ENCODE assay signal across 7 cellular contexts in the genomic region with DNA sequence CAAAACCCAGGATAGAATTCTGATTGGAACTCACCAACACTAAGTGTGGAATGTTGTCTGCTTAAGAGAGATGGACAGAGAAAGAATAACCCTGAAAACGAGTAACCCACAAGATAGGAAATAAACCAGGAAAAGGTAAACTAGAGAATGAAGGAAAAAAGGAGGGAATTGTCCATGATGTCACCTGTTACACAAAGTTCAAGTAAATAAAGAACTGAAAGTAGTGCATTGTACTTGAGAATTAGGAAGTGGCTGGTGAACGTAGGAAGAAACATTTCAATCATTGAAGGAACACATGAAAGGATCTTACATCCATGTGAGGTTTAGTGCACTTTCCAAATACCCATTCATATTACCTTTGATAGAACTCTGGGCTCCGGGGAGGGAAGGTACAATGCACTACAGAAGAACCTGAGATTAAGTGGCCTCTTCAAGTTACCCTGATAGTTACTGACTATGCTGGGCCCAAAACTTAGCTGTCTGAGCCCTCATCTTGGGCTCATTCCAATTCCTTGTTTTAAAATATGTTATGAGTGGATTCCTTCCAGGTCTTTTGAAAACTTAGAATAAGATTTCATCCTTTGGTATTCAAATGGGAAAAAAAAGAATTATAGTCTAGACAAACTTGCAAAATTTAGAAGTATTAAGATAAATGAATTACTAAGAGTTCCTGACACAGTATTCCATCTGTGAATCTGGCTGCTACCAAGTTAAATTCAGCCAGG. TPM values are rescaled to one million over a fixed set of nuclear protein-coding genes. Genes with fewer than 3 reads are reported as not detected.
DNase-seq lines count a peak whose midpoint lies in the region; ATAC-seq and TF ChIP-seq lines count a peak whose summit lies in the region.

No MANE protein-coding gene starts in this region.

- H4K20me1 ChIP-seq in Karpas-422 (ENCODE audit: insufficient read depth, low read depth, low read length): no peaks in the 10 kb centered on the region

- H2AFZ ChIP-seq in Karpas-422 (ENCODE audit: low read length): peak overlapping the region; percentile 22; the same call in 1 of the 2 replicates

- H3K9me3 Mint-ChIP-seq in activated B cell treated with CpG ODN at 0.5 μM for 24 hours: no peaks in the 10 kb centered on the region

- H3K4me2 ChIP-seq in Karpas-422 (ENCODE audit: low read depth, low read length, poor library complexity, severe bottlenecking): peak overlapping the region; percentile 94

- peaks cover 36% of the 10 kb centered on the region for H3K79me2 ChIP-seq in Karpas-422 (ENCODE audit: low read length)

- H3K4me1 ChIP-seq in Karpas-422 (ENCODE audit: low read length): peaks cover 37% of the 10 kb centered on the region
- H3K4me1 ChIP-seq in gastroesophageal sphincter: peaks cover 0 to 39% (median 8%) of the 10 kb centered on the region in 3 donors
- H3K4me1 ChIP-seq in stomach: peaks cover 15 to 44% (median 29%) of the 10 kb centered on the region in 4 donors

- intact Hi-C loops in activated B cell treated with CpG ODN at 0.5 μM for 24 hours (cut with micrococcal nuclease): loop anchor here (1.0 to 10.0 kb wide), 7 partner anchors 16 to 1731 kb away; a partner anchor contains a TSS
- intact Hi-C loops in stomach (cut with DNase I; ENCODE audit: low total_unique reads): no loop called here

- H3K9me3 ChIP-seq in Karpas-422 (ENCODE audit: low read length) (no peaks in the 10 kb centered on the region), gastroesophageal sphincter (no peaks in the 10 kb centered on the region), stomach (no peaks in the 10 kb centered on the region)

- H3K27me3 ChIP-seq in Karpas-422 (ENCODE audit: low read length) (no peaks in the 10 kb centered on the region), gastroesophageal sphincter (no peaks in the 10 kb centered on the region), stomach (no peaks in the 10 kb centered on the region)

- ATAC-seq in activated B cell treated with CpG ODN at 0.5 μM for 24 hours (ENCODE audit: low read depth) (no peak), gastroesophageal sphincter (no peak)

- peak overlapping the region; percentile 79 for H3K9ac ChIP-seq in Karpas-422 (ENCODE audit: low read length)

- H3K27ac ChIP-seq in Karpas-422 (ENCODE audit: low read length) (no peak overlapping the region), gastroesophageal sphincter (peak overlapping the region; percentile 18 to 93 (median 91)), stomach (peak overlapping the region in 4 of 5 donors; percentile 86 to 95 (median 92))

- H3K4me3 ChIP-seq in Karpas-422 (ENCODE audit: low read length) (peak overlapping the region; percentile 69), gastroesophageal sphincter (no peak overlapping the region), stomach (peak overlapping the region; percentile 83 to 96 (median 92))

- CTCF ChIA-PET in activated B cell treated with CpG ODN at 0.5 μM for 24 hours (lab: Charles Lee): interaction anchor here (1.4 to 2.6 kb wide), 5 partner anchors 18 to 234 kb away, joined by 3 to 21 read pairs (median 10); no protein-coding TSS in a partner anchor

- peaks cover 57% of the 10 kb centered on the region for H3K4me1 Mint-ChIP-seq in activated B cell treated with CpG ODN at 0.5 μM for 24 hours

- H3K4me3 Mint-ChIP-seq in activated B cell treated with CpG ODN at 0.5 μM for 24 hours: peak overlapping the region; percentile 96

- peaks cover 12% of the 10 kb centered on the region; the same call in 1 of the 2 replicates for H3K36me3 ChIP-seq in Karpas-422 (ENCODE audit: insufficient read depth, low read length)
- no peaks in the 10 kb centered on the region for H3K36me3 ChIP-seq in gastroesophageal sphincter
- H3K36me3 ChIP-seq in stomach: no peaks in the 10 kb centered on the region

- TF ChIP-seq EP300 in gastroesophageal sphincter (IDR thresholded peaks at IDR 0.05): no peak
- TF ChIP-seq EP300 in stomach (IDR thresholded peaks at IDR 0.05): no peak

- no peak for TF ChIP-seq POLR2A in gastroesophageal sphincter (IDR thresholded peaks at IDR 0.05)
- TF ChIP-seq POLR2A in stomach (IDR thresholded peaks at IDR 0.05): no peak

- no peak for DNase-seq in Karpas-422
- no peak for DNase-seq in activated B cell treated with CpG ODN at 0.5 μM for 24 hours
- DNase-seq in stomach: no peak
- DNase-seq in NCI-H774 (lab: John Stamatoyannopoulos, UW): no peak
- DNase-seq in NK-92 (lab: John Stamatoyannopoulos, UW; ENCODE audit: unreplicated experiment): no peak
- no peak for DNase-seq in stimulated activated CD4-positive, alpha-beta T cell treated with anti-CD3 and anti-CD28 coated beads, Interleukin-15, amount 100 ng/mL, for 24 hours

- H3K36me3 Mint-ChIP-seq in activated B cell treated with CpG ODN at 0.5 μM for 24 hours (ENCODE audit: low read depth): peaks cover 23% of the 10 kb centered on the region

- POLR2A ChIA-PET in activated B cell treated with CpG ODN at 0.5 μM for 24 hours (lab: Charles Lee): interaction anchor here (0.9 to 3.8 kb wide), 6 partner anchors 13 to 300 kb away, joined by 3 to 79 read pairs (median 27); a partner anchor contains a TSS

- no peak for TF ChIP-seq CTCF in activated B cell treated with CpG ODN at 0.5 μM for 24 hours (IDR thresholded peaks at IDR 0.05)
- no peak for TF ChIP-seq CTCF in gastroesophageal sphincter (IDR thresholded peaks at IDR 0.05)
- TF ChIP-seq CTCF in stomach (IDR thresholded peaks at IDR 0.05): no peak

- H3K27ac Mint-ChIP-seq in activated B cell treated with CpG ODN at 0.5 μM for 24 hours: peak overlapping the region; percentile 97

- H3K9me2 ChIP-seq in Karpas-422 (replicated peaks; ENCODE audit: insufficient read depth, low read length): no peaks in the 10 kb centered on the region

- WGBS in gastroesophageal sphincter (ENCODE audit: low coverage in 1 of 2), 2 donors: 44 to 49% methylated on average over 3 of the region's 3 CpGs
- 22 to 38% (median 33%) methylated on average over 3 of the region's 3 CpGs for WGBS in stomach, 5 donors

- no peaks in the 10 kb centered on the region for H3K27me3 Mint-ChIP-seq in activated B cell treated with CpG ODN at 0.5 μM for 24 hours

RNA-seq across cellular contexts. Expression of a gene that starts 1.1 kb away (rescaled TPM):
- 38.5 and 39.7 TPM in 2 replicates for total RNA-seq in Karpas-422 (2014; rRNA removed; shearing (Covaris generic); ENCODE audit: low replicate concordance)
- total RNA-seq in activated B cell treated with CpG ODN at 0.5 μM for 24 hours (109 and 138 TPM in 2 replicates), gastroesophageal sphincter (100 to 1,000 TPM in 1 of 4 donors, 10 to 100 TPM in 3; 59.5 to 102 (median 65.3) TPM), stomach (10 to 100 TPM; 29.8 to 39.3 (median 31.5) TPM)
- 10 to 100 TPM in 2 of 3 donors, 1 to 10 TPM in 1; 8.6 to 22.9 (median 17.7) TPM for polyA plus RNA-seq in stomach

RNA-seq across cellular contexts. Expression of a gene that starts 24.1 kb away (rescaled TPM):
- not detected in 2 replicates for total RNA-seq in Karpas-422 (2014; rRNA removed; shearing (Covaris generic); ENCODE audit: low replicate concordance)
- not detected in 2 replicates for total RNA-seq in activated B cell treated with CpG ODN at 0.5 μM for 24 hours
- total RNA-seq in gastroesophageal sphincter: not detected
- not detected for total RNA-seq in stomach
- not detected for polyA plus RNA-seq in stomach

RNA-seq across cellular contexts. Expression of a gene that starts 38.5 kb away (rescaled TPM):
- not detected in 2 replicates for total RNA-seq in Karpas-422 (2014; rRNA removed; shearing (Covaris generic); ENCODE audit: low replicate concordance)
- total RNA-seq in activated B cell treated with CpG ODN at 0.5 μM for 24 hours (not detected in 2 replicates), gastroesophageal sphincter (not detected), stomach (not detected)
- not detected for polyA plus RNA-seq in stomach

RNA-seq across cellular contexts. Expression of a gene that starts 56.1 kb away (rescaled TPM):
- not detected in 2 replicates for total RNA-seq in Karpas-422 (2014; rRNA removed; shearing (Covaris generic); ENCODE audit: low replicate concordance)
- total RNA-seq in activated B cell treated with CpG ODN at 0.5 μM for 24 hours (not detected in 2 replicates), gastroesophageal sphincter (not detected), stomach (not detected)
- not detected for polyA plus RNA-seq in stomach

Comparison
In these comparisons a context has a peak if more than half of its experiments do, and no peak if none do; other contexts are left out.
1. H3K4me3 ChIP-seq: peak in Karpas-422 (single experiment) and stomach (4 of 4); none in gastroesophageal sphincter (0 of 2).